Comparison of ENCODE assay signal across 8 cellular contexts in genomic region chr4:147732516-147733193, GRCh38. TPM values are rescaled to one million over a fixed set of nuclear protein-coding genes. Genes with fewer than 3 reads are reported as not detected.
DNase-seq lines count a peak whose midpoint lies in the region; ATAC-seq and TF ChIP-seq lines count a peak whose summit lies in the region.

No MANE protein-coding gene starts in this region.

- peak; percentile 30 for ATAC-seq in GM18505 (IDR thresholded peaks at IDR 0.05; ENCODE audit: unreplicated experiment)
- peak; percentile 22 for ATAC-seq in HG03064 (IDR thresholded peaks at IDR 0.05; ENCODE audit: low read depth, unreplicated experiment)
- ATAC-seq in upper lobe of right lung = peak; percentile 55

- DNase-seq in AG04449 (ENCODE audit: low read depth, low spot score) (no peak), SK-N-MC (ENCODE audit: low read depth, low spot score) (no peak), upper lobe of right lung (peak; percentile 71), OCI-M1 (lab: John Stamatoyannopoulos, UW) (no peak)

- no peaks in the 10 kb centered on the region for H3K27me3 ChIP-seq in endocrine pancreas (ENCODE audit: control insufficient read depth, insufficient read depth, low read length)
- H3K27me3 ChIP-seq in mononuclear cell (ENCODE audit: insufficient read depth, low read length) = peaks cover 3% of the 10 kb centered on the region
- H3K27me3 ChIP-seq in upper lobe of right lung = no peaks in the 10 kb centered on the region

- intact Hi-C loops in upper lobe of right lung (cut with DNase I) = no loop called here

- POLR2A ChIA-PET in AG04449 (lab: Yijun Ruan, JAX) = interaction anchor here (0.6 to 2.2 kb wide), 9 partner anchors 18 to 238 kb away, joined by 3 to 13 read pairs (median 4); partner anchors contain the start of gene PRMT9

- H3K9me3 ChIP-seq in SK-N-MC (ENCODE audit: low read depth, low read length) (no peaks in the 10 kb centered on the region), endocrine pancreas (ENCODE audit: control insufficient read depth, low read length) (no peaks in the 10 kb centered on the region), mononuclear cell (ENCODE audit: low read depth, low read length) (no peaks in the 10 kb centered on the region), upper lobe of right lung (no peaks in the 10 kb centered on the region)

- TF ChIP-seq POLR2A in GM18505 (IDR thresholded peaks at IDR 0.05; ENCODE audit: borderline replicate concordance, extremely low read depth, insufficient read depth, insufficient read length) = no peak

- CTCF ChIA-PET in AG04449 (lab: Yijun Ruan, JAX) = interaction anchor here (0.7 to 6.7 kb wide), 13 partner anchors 8 to 133 kb away, joined by 3 to 78 read pairs (median 5); partner anchors contain the start of gene PRMT9

- no peak overlapping the region for H3K27ac ChIP-seq in SK-N-MC
- peak overlapping the region; percentile 83 for H3K27ac ChIP-seq in upper lobe of right lung

- peak overlapping the region; percentile 77 for H3K9ac ChIP-seq in SK-N-MC (ENCODE audit: insufficient read length)
- H3K9ac ChIP-seq in endocrine pancreas (ENCODE audit: control insufficient read depth, insufficient read depth, low read length) = peak overlapping the region; percentile 94

- H3K4me3 ChIP-seq in AG04449 (ENCODE audit: low read depth, low read length) (peak overlapping the region; percentile 80), SK-N-MC (peak overlapping the region; percentile 91), endocrine pancreas (ENCODE audit: control insufficient read depth, insufficient read depth, low read length) (peak overlapping the region; percentile 87), mononuclear cell (ENCODE audit: low read length) (peak overlapping the region; percentile 67), upper lobe of right lung (peak overlapping the region; percentile 84)

- peaks cover 4% of the 10 kb centered on the region for H3K4me1 ChIP-seq in endocrine pancreas (ENCODE audit: control insufficient read depth, insufficient read depth, low read length)
- peaks cover 26% of the 10 kb centered on the region for H3K4me1 ChIP-seq in mononuclear cell (ENCODE audit: insufficient read depth, low read length)
- H3K4me1 ChIP-seq in upper lobe of right lung = peaks cover 11% of the 10 kb centered on the region

- no peaks in the 10 kb centered on the region for H3K36me3 ChIP-seq in SK-N-MC (ENCODE audit: insufficient read depth, low read length)
- no peaks in the 10 kb centered on the region for H3K36me3 ChIP-seq in endocrine pancreas (ENCODE audit: control insufficient read depth, insufficient read depth, low read length)
- H3K36me3 ChIP-seq in upper lobe of right lung = no peaks in the 10 kb centered on the region

- TF ChIP-seq CTCF in AG04449 (IDR thresholded peaks at IDR 0.05; ENCODE audit: insufficient read depth, low read length, missing control alignments) (no peak), upper lobe of right lung (IDR thresholded peaks at IDR 0.05) (no peak)

RNA-seq across cellular contexts. Expression of gene ARHGAP10, which starts 0.8 kb away (rescaled TPM):
- total RNA-seq in mononuclear cell (10.6 TPM), upper lobe of right lung (26.9 TPM)

RNA-seq across cellular contexts. Expression of gene PRMT9, which starts 48.7 kb away (rescaled TPM):
- 19.3 TPM for total RNA-seq in mononuclear cell
- 11.5 TPM for total RNA-seq in upper lobe of right lung
